Comparison of ENCODE assay signal across 7 cellular contexts in the genomic region with DNA sequence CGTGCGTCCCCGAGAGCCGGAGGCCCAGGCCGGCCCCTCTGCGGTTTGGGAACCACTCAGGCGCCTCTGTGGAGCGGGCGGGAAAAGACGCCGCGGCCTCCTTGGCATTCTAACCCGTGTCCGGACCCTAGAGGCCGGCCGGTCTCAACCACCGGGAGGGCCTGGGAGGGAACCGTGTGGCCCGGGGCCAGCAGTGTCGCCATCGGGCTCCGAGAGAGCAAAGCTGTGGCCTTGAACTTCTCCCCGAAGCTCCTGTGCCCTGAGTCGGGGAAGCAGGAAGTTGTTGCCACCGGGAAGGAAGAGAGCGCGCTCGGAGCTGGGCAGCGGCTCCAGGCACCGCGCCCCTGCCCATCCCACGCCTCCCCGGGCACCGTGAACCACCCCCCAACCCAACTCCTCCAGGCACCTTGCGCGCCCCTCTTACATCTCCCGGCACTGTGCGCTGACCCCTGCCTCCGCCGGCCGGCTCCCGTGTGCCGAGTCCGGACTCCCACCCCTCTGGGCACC.
A peak's percentile ranks its signal among the peaks of the same experiment; 100 is the strongest.
DNase-seq lines count a peak whose midpoint lies in the region; ATAC-seq and TF ChIP-seq lines count a peak whose summit lies in the region.

No MANE protein-coding gene starts in this region.

- H3K27ac Mint-ChIP-seq in stimulated activated effector memory CD8-positive, alpha-beta T cell treated with anti-CD3 and anti-CD28 coated beads, Interleukin-12 subunit alpha, Interleukin-12 subunit beta, amount 100 ng/mL, for 72 hours, result no peak overlapping the region

- DNase-seq in NCI-H2171 (lab: John Stamatoyannopoulos, UW) (peak; percentile 63), astrocyte of the spinal cord (ENCODE audit: low read depth, low spot score) (no peak), kidney tubule cell (ENCODE audit: low spot score) (peak; percentile 83), NK-92 (lab: John Stamatoyannopoulos, UW; ENCODE audit: unreplicated experiment) (no peak), hepatic stellate cell (ENCODE audit: low spot score) (no peak)
- DNase-seq in stimulated activated effector memory CD8-positive, alpha-beta T cell treated with anti-CD3 and anti-CD28 coated beads, Interleukin-12 subunit alpha, Interleukin-12 subunit beta, amount 100 ng/mL, for 72 hours (ENCODE audit: low spot score in 2 of 2), result no peak

- no peak for TF ChIP-seq CTCF in astrocyte of the spinal cord (IDR thresholded peaks at IDR 0.05; ENCODE audit: low read depth, low read length)

- no peaks in the 10 kb centered on the region for H3K9me3 Mint-ChIP-seq in stimulated activated effector memory CD8-positive, alpha-beta T cell treated with anti-CD3 and anti-CD28 coated beads, Interleukin-12 subunit alpha, Interleukin-12 subunit beta, amount 100 ng/mL, for 72 hours

- H3K36me3 Mint-ChIP-seq in stimulated activated effector memory CD8-positive, alpha-beta T cell treated with anti-CD3 and anti-CD28 coated beads, Interleukin-12 subunit alpha, Interleukin-12 subunit beta, amount 100 ng/mL, for 72 hours, result no peaks in the 10 kb centered on the region

- in situ Hi-C loops in GM18951 (cut with MboI; ENCODE audit: low sequenced_read_pairs, unreplicated experiment) (no loop called here), astrocyte of the spinal cord (cut with HindIII; ENCODE audit: low sequenced_read_pairs) (no loop called here)

- TF ChIP-seq POLR2A in GM18951 (IDR thresholded peaks at IDR 0.05; ENCODE audit: extremely low read depth, insufficient read depth, insufficient read length), result peak; percentile 12

- ATAC-seq in stimulated activated effector memory CD8-positive, alpha-beta T cell treated with anti-CD3 and anti-CD28 coated beads, Interleukin-12 subunit alpha, Interleukin-12 subunit beta, amount 100 ng/mL, for 72 hours, result peak; percentile 30

- H3K4me1 Mint-ChIP-seq in stimulated activated effector memory CD8-positive, alpha-beta T cell treated with anti-CD3 and anti-CD28 coated beads, Interleukin-12 subunit alpha, Interleukin-12 subunit beta, amount 100 ng/mL, for 72 hours, result peaks cover 10% of the 10 kb centered on the region

- peak overlapping the region; percentile 66 for H3K4me3 ChIP-seq in astrocyte of the spinal cord (ENCODE audit: low read depth, low read length)

- H3K4me3 Mint-ChIP-seq in stimulated activated effector memory CD8-positive, alpha-beta T cell treated with anti-CD3 and anti-CD28 coated beads, Interleukin-12 subunit alpha, Interleukin-12 subunit beta, amount 100 ng/mL, for 72 hours, result peak overlapping the region; percentile 59

Comparison
In these comparisons a context has a peak if more than half of its experiments do, and no peak if none do; other contexts are left out.
1. DNase-seq: peak in NCI-H2171 (single experiment) and kidney tubule cell (single experiment); none in astrocyte of the spinal cord (single experiment), stimulated activated effector memory CD8-positive, alpha-beta T cell treated with anti-CD3 and anti-CD28 coated beads, Interleukin-12 subunit alpha, Interleukin-12 subunit beta, amount 100 ng/mL, for 72 hours (0 of 2), NK-92 (single experiment) and hepatic stellate cell (single experiment).